Comparison of ENCODE assay signal across 18 cellular contexts in the genomic region with DNA sequence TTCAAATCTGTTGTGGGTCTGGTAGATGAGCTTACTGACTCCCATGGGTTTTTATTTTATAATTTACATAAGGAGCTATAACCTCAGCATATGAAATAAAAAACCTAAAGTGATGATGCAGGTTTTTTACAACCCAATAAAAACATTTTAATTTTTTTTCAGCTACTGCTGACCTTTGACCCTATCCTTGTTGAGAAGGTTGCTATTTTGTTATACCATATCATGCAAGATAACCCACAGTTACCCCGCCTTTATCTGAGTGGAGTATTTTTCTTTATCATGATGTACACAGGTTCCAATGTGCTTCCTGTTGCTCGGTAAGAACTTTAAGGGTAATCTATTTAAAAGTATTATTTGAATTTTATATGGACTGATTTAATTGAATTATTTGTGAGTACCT.
"Had no signal": no experiment of that assay in that cellular context is flagged by ENCODE, and none has a peak within 500 bp of the region (broad histone marks: within the 10 kb centered on the region; RNA-seq: fewer than 3 reads in every experiment).

No MANE protein-coding gene starts in this region.

- H3K9me3 ChIP-seq: heart left ventricle, ovary, suprapubic skin, thyroid gland, upper lobe of left lung, uterus had no signal

- ATAC-seq: heart left ventricle; left lobe of liver; natural killer cell; right cardiac atrium; stimulated activated naive CD8-positive, alpha-beta T cell treated with anti-CD3 and anti-CD28 coated beads, Interleukin-15, Interleukin-2, amounts not matched to agents 100 U/mL and 50 U/mL, for 24 hours had no signal

- H3K4me1 ChIP-seq: heart left ventricle, suprapubic skin, thyroid gland, upper lobe of left lung, uterus had no signal

- DNase-seq: dermis blood vessel endothelial cell; foreskin melanocyte; heart left ventricle; hypothalamus; kidney glomerular epithelial cell; mammary epithelial cell; natural killer cell; nucleus accumbens; ovary; right cardiac atrium; stimulated activated CD4-positive, alpha-beta T cell treated with anti-CD3 and anti-CD28 coated beads, Interleukin-2, amount 100 ng/mL, for 48 hours; stimulated activated naive CD8-positive, alpha-beta T cell treated with anti-CD3 and anti-CD28 coated beads, Interleukin-15, Interleukin-2, amounts not matched to agents 100 U/mL and 50 U/mL, for 24 hours; thyroid gland; upper lobe of left lung; uterus had no signal

- H3K27ac ChIP-seq: heart left ventricle, ovary, suprapubic skin, thyroid gland, upper lobe of left lung, uterus had no signal

- H3K4me3 ChIP-seq: heart left ventricle, ovary, smooth muscle cell, suprapubic skin, thyroid gland, upper lobe of left lung, uterus had no signal

- H3K4me2 ChIP-seq: smooth muscle cell had no signal

- H3K36me3 ChIP-seq: ovary, uterus had no signal

- H3K27me3 ChIP-seq: heart left ventricle, ovary, suprapubic skin, thyroid gland, upper lobe of left lung, uterus had no signal
